In genomic region chr10:132916956-132917666, GRCh38 we compare ENCODE assay signal across 23 cellular contexts. TPM values are rescaled to one million over a fixed set of nuclear protein-coding genes. Genes with fewer than 3 reads are reported as not detected.
DNase-seq lines count a peak whose midpoint lies in the region; ATAC-seq, FAIRE-seq and TF ChIP-seq lines count a peak whose summit lies in the region.
"Had no signal": no experiment of that assay in that cellular context is flagged by ENCODE, and none has a peak within 500 bp of the region (broad histone marks: within the 10 kb centered on the region; RNA-seq: fewer than 3 reads in every experiment).

No MANE protein-coding gene starts in this region.

- H3K27me3 ChIP-seq in BLaER1: peaks cover 34% of the 10 kb centered on the region
- peaks cover 3 to 24% of the 10 kb centered on the region in 2 experiments; a peak in 2 of 5 replicates for H3K27me3 ChIP-seq in HepG2 (ENCODE audit: control insufficient read depth in 1 of 2, insufficient read depth in 2 of 2, low read length in 2 of 2)
- H3K27me3 ChIP-seq in sigmoid colon: peaks cover 0 to under 1% (median 0%) of the 10 kb centered on the region in 3 donors

- no peaks in the 10 kb centered on the region for H3K4me1 Mint-ChIP-seq in CD14-positive monocyte
- H3K4me1 Mint-ChIP-seq: CD8-positive, alpha-beta memory T cell had no signal

- H3K27me3 Mint-ChIP-seq in CD14-positive monocyte (ENCODE audit: low read depth in 3 of 3): peaks cover 0 to 4% (median under 1%) of the 10 kb centered on the region in 3 donors
- H3K27me3 Mint-ChIP-seq: CD8-positive, alpha-beta memory T cell had no signal

- ATAC-seq in HepG2: no peak
- ATAC-seq in activated CD4-positive, CD25-positive, alpha-beta regulatory T cell treated with anti-CD3 and anti-CD28 coated beads, Interleukin-2, amount 50 U/mL, for 24 hours: no peak
- ATAC-seq: GM23338, K562, SK-N-SH treated with all-trans-retinoic acid at 6 μM for 48 hours had no signal

- no peak for TF ChIP-seq POLR2A in HepG2 (IDR thresholded peaks at IDR 0.05; ENCODE audit: insufficient read depth in 1 of 2, low read depth in 2 of 2, low read length in 2 of 2)
- TF ChIP-seq POLR2A in sigmoid colon (IDR thresholded peaks at IDR 0.05): no peak

- no peak for FAIRE-seq in HepG2 (lab: Jason Lieb, UNC)
- FAIRE-seq: GM12891, K562 had no signal

- no peak for TF ChIP-seq RAD21 in HepG2 (CRISPR knock-in tag; IDR thresholded peaks at IDR 0.05)

- H3K9me3 ChIP-seq in BLaER1 (no peaks in the 10 kb centered on the region), HepG2 (ENCODE audit: low read length) (no peaks in the 10 kb centered on the region), sigmoid colon (no peaks in the 10 kb centered on the region)

- H3K27ac Mint-ChIP-seq in CD14-positive monocyte: no peak overlapping the region
- H3K27ac Mint-ChIP-seq: CD8-positive, alpha-beta memory T cell; GM23338 had no signal

- H3K4me3 Mint-ChIP-seq in CD14-positive monocyte: no peak overlapping the region
- H3K4me3 Mint-ChIP-seq: CD8-positive, alpha-beta memory T cell; GM23338 had no signal

- CTCF ChIA-PET in HepG2 (lab: Yijun Ruan, JAX; ENCODE audit: low intra/inter-chr PET ratio, low total read pairs): no interaction called here

- TF ChIP-seq EP300 in HepG2 (IDR thresholded peaks at IDR 0.05; ENCODE audit: low read depth in 2 of 2, low read length in 2 of 2): no peak
- TF ChIP-seq EP300 in HepG2 (CRISPR knock-in tag; IDR thresholded peaks at IDR 0.05; ENCODE audit: borderline replicate concordance): no peak
- no peak for TF ChIP-seq EP300 in sigmoid colon (IDR thresholded peaks at IDR 0.05)

- H2AFZ ChIP-seq in HepG2 (ENCODE audit: low read length): no peak overlapping the region
- H2AFZ ChIP-seq: GM23338, PC-9 had no signal

- BruUV-seq in HepG2 (replicated peaks; lab: Mats Ljungman, UMichigan): no TSS peak

- peak; percentile 20 for DNase-seq in CD14-positive monocyte (ENCODE audit: low spot score)
- DNase-seq in HepG2 (ENCODE audit: low spot score): no peak
- DNase-seq in sigmoid colon: peak; percentile 60
- no peak for DNase-seq in stimulated activated naive CD4-positive, alpha-beta T cell treated with Interleukin-2 at 50 U/mL for 16 hours (lab: John Stamatoyannopoulos, UW)
- no peak for DNase-seq in NCI-H1092 (lab: John Stamatoyannopoulos, UW)
- DNase-seq: C1 segment of cervical spinal cord, Calu3, DMS153, HCEC 1CT, MM.1S, NCI-H1048, NCI-H1436 treated with DMSO at 0.1 percent for 48 hours, NCI-H1930, NCI-H510A, NCI-H748 treated with DMSO at 0.1 percent for 48 hours, PC-9 had no signal

- H3K79me2 ChIP-seq in HepG2 (ENCODE audit: insufficient read depth, low read length): no peaks in the 10 kb centered on the region

- intact Hi-C loops in CD14-positive monocyte (cut with micrococcal nuclease) (no loop called here), HepG2 (cut with micrococcal nuclease; ENCODE audit: unreplicated experiment) (no loop called here), sigmoid colon (cut with DNase I) (no loop called here)

- peaks cover 48% of the 10 kb centered on the region for H3K4me1 ChIP-seq in BLaER1
- H3K4me1 ChIP-seq in HepG2 (ENCODE audit: insufficient read depth, low read length): no peaks in the 10 kb centered on the region
- no peaks in the 10 kb centered on the region for H3K4me1 ChIP-seq in sigmoid colon

- H3K36me3 ChIP-seq in BLaER1 (no peaks in the 10 kb centered on the region), HepG2 (replicated peaks in 1 of 2; ENCODE audit: control insufficient read depth in 1 of 2, insufficient read depth in 2 of 2, low read length in 2 of 2) (no peaks in the 10 kb centered on the region), sigmoid colon (no peaks in the 10 kb centered on the region)

- TF ChIP-seq CTCF in CD14-positive monocyte (IDR thresholded peaks at IDR 0.05) (no peak), HepG2 (CRISPR knock-in tag; IDR thresholded peaks at IDR 0.05) (no peak), sigmoid colon (IDR thresholded peaks at IDR 0.05) (no peak)

- in situ Hi-C loops in HepG2 (cut with HindIII; ENCODE audit: extremely low pct_ligation_motif_present, low pct_unique_long_range_greater_than_20kb): no loop called here

- H3K9ac ChIP-seq in BLaER1 (no peak overlapping the region), HepG2 (ENCODE audit: insufficient read depth, low read depth, low read length) (no peak overlapping the region)

- H4K20me1 ChIP-seq in BLaER1: peaks cover 27% of the 10 kb centered on the region
- no peaks in the 10 kb centered on the region for H4K20me1 ChIP-seq in HepG2 (ENCODE audit: insufficient read depth, low read length)

- H3K27ac ChIP-seq in BLaER1: no peak overlapping the region
- H3K27ac ChIP-seq in HepG2 (ENCODE audit: extremely low read length, insufficient read depth, low read length): no peak overlapping the region
- no peak overlapping the region for H3K27ac ChIP-seq in sigmoid colon
- H3K27ac ChIP-seq: PC-9 had no signal

- WGBS in HepG2 (ENCODE audit: low lambda C conversion rate): 51% methylated on average over 18 of the region's 31 CpGs
- WGBS in sigmoid colon, 2 donors: 76 to 87% methylated on average over 31 of the region's 31 CpGs

- H3K4me2 ChIP-seq in BLaER1: peak overlapping the region; percentile 93
- no peak overlapping the region for H3K4me2 ChIP-seq in HepG2 (ENCODE audit: low read depth, low read length)
- H3K4me2 ChIP-seq: GM23338, PC-9 had no signal

- no peaks in the 10 kb centered on the region for H3K9me3 Mint-ChIP-seq in CD14-positive monocyte
- H3K9me3 Mint-ChIP-seq: CD8-positive, alpha-beta memory T cell; GM23338 had no signal

- H3K4me3 ChIP-seq in BLaER1 (no peak overlapping the region), HepG2 (replicated peaks in 1 of 3; ENCODE audit: insufficient read depth in 1 of 3, low read depth in 2 of 3, low read length in 3 of 3) (no peak overlapping the region), sigmoid colon (no peak overlapping the region)
- H3K4me3 ChIP-seq: GM23338, K562, PC-9 had no signal

- H3K36me3 Mint-ChIP-seq in CD14-positive monocyte: no peaks in the 10 kb centered on the region
- H3K36me3 Mint-ChIP-seq: CD8-positive, alpha-beta memory T cell had no signal

- POLR2A ChIA-PET in HepG2 (lab: Yijun Ruan, JAX): no interaction called here

TF ChIP-seq in HepG2, 621 proteins besides CTCF, POLR2A, EP300 and RAD21:
- peak; percentile 56; the same call in 1 of the 2 replicates for TF ChIP-seq MNT (IDR thresholded peaks at IDR 0.05)
- TF ChIP-seq EZH2 (conservative IDR thresholded peaks at IDR 0.05; ENCODE audit: low read depth, low read length): no peak
- TF ChIP-seq ZBTB26 (CRISPR knock-in tag; IDR thresholded peaks at IDR 0.05; ENCODE audit: borderline replicate concordance): no peak
TF ChIP-seq in HepG2: peak in this region for 1.

RNA-seq across cellular contexts. Expression of gene CFAP46, which starts 25.3 kb away (rescaled TPM):
- not detected for polyA plus RNA-seq in CD14-positive monocyte
- 0.74 and 0.84 TPM in 2 replicates for total RNA-seq in HepG2 (2016; rRNA removed; fragmentation: Illumina TruSeq; extraction: Trizol)
- total RNA-seq in HepG2 (2016; cell fraction: cytosol; rRNA removed; fragmentation: Illumina TruSeq; extraction: Trizol; ENCODE audit: low read depth): not detected in 2 replicates
- total RNA-seq in HepG2 (2016; cell fraction: insoluble cytoplasmic fraction; rRNA removed; fragmentation: Illumina TruSeq; extraction: Trizol): 0.87 and 1.1 TPM in 2 replicates
- total RNA-seq in HepG2 (2016; cell fraction: membrane; rRNA removed; fragmentation: Illumina TruSeq; extraction: Trizol): 0.21 and 0.34 TPM in 2 replicates
- total RNA-seq in HepG2 (2016; cell fraction: nucleus; rRNA removed; fragmentation: Illumina TruSeq; extraction: Trizol): 0.53 and 1.3 TPM in 2 replicates
- polyA plus RNA-seq in HepG2 (2011; rRNA removed): 0.10 and 0.24 TPM in 2 replicates
- 0.13 and 0.19 TPM in 2 replicates for polyA plus RNA-seq in HepG2 (2011; cell fraction: cytosol; rRNA removed)
- 0.05 and 0.27 TPM in 2 replicates for polyA plus RNA-seq in HepG2 (2011; cell fraction: nucleus; rRNA removed)
- polyA plus RNA-seq in HepG2 (2012): 0.12 and 0.16 TPM in 2 replicates
- polyA plus RNA-seq in HepG2 (2016; cell fraction: cytosol; fragmentation: Illumina TruSeq; extraction: Trizol; ENCODE audit: low read depth): 0.18 and 0.26 TPM in 2 replicates
- 0.86 and 1.2 TPM in 2 replicates for polyA plus RNA-seq in HepG2 (2016; cell fraction: insoluble cytoplasmic fraction; fragmentation: Illumina TruSeq; extraction: Trizol; ENCODE audit: low read depth)
- polyA plus RNA-seq in HepG2 (2016; cell fraction: membrane; fragmentation: Illumina TruSeq; extraction: Trizol; ENCODE audit: low read depth): 0.33 and 0.34 TPM in 2 replicates
- polyA plus RNA-seq in HepG2 (2016; cell fraction: nucleus; fragmentation: Illumina TruSeq; extraction: Trizol; ENCODE audit: insufficient read depth, low read depth): 0.60 and 0.65 TPM in 2 replicates
- polyA minus RNA-seq in HepG2 (2011; rRNA and poly(A)+ RNA removed; ENCODE audit: low replicate concordance): 0.06 TPM in 1 of 2 replicates, not detected in the other
- polyA minus RNA-seq in HepG2 (2011; cell fraction: cytosol; rRNA and poly(A)+ RNA removed): not detected in 2 replicates
- 0.26 TPM in 1 of 2 replicates, not detected in the other for polyA minus RNA-seq in HepG2 (2011; cell fraction: nucleus; rRNA and poly(A)+ RNA removed)
- total RNA-seq in sigmoid colon: 1 to 10 TPM in 1 of 4 donors, under 1 TPM in 2, not detected in 1; 0.36 to 1.7 (median 0.41) TPM
- polyA plus RNA-seq in sigmoid colon: under 1 TPM in 1 of 3 donors, not detected in 2; 0.10 TPM
- total RNA-seq: Calu3, K562, PC-9 had no signal
- polyA plus RNA-seq: CD8-positive, alpha-beta memory T cell; K562 had no signal

Comparison
In these comparisons a context has a peak if more than half of its experiments do, and no peak if none do; other contexts are left out.
1. DNase-seq: peak in CD14-positive monocyte (single experiment) and sigmoid colon (single experiment); none in HepG2 (single experiment), stimulated activated naive CD4-positive, alpha-beta T cell treated with Interleukin-2 at 50 U/mL for 16 hours (single experiment) and NCI-H1092 (single experiment).